ENCODE assay signal across 14 cellular contexts in the genomic region with DNA sequence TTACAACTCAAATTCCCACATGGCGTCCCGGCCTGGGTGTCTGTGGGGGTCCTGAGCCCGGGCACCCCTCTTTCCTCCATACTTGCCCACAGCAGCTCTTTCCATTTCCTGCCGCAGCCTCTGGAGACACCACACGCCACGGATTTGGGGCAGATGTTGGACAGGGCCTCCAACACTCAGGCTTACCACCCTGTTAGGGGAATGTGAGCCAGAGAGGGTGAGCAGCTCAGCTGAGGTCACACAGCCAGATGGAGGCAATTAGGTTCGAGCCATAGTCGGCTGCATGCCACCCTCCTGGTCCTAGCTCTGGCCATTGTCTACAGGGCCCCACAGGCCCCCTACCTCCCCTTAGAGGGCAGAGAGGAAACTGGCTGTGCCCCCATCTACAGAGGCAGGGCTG.
DNase-seq lines count a peak whose midpoint lies in the region; ATAC-seq and TF ChIP-seq lines count a peak whose summit lies in the region.
"Had no signal": no experiment of that assay in that cellular context is flagged by ENCODE, and none has a peak within 500 bp of the region (broad histone marks: within the 10 kb centered on the region; RNA-seq: fewer than 3 reads in every experiment).

No MANE protein-coding gene starts in this region.

- TF ChIP-seq POLR2A in sigmoid colon (IDR thresholded peaks at IDR 0.05), result no peak

- 89% methylated on average over 8 of the region's 8 CpGs for WGBS in sigmoid colon, 2 donors

- H3K27me3 ChIP-seq in BLaER1 treated with 17β-estradiol and CSF1 and Interleukin-3, amounts not matched to agents 10 nM and 100 nM, result no peaks in the 10 kb centered on the region
- H3K27me3 ChIP-seq in WERI-Rb-1 (ENCODE audit: insufficient read depth, low read depth, severe bottlenecking), result no peaks in the 10 kb centered on the region
- H3K27me3 ChIP-seq in sigmoid colon, result no peaks in the 10 kb centered on the region
- no peaks in the 10 kb centered on the region for H3K27me3 ChIP-seq in colonic mucosa
- H3K27me3 ChIP-seq: SJSA1 had no signal

- no peak for ATAC-seq in GM19395 (IDR thresholded peaks at IDR 0.05; ENCODE audit: unreplicated experiment)
- ATAC-seq: natural killer cell had no signal

- H3K4me3 ChIP-seq in BLaER1 treated with 17β-estradiol and CSF1 and Interleukin-3, amounts not matched to agents 10 nM and 100 nM, result no peak overlapping the region
- H3K4me3 ChIP-seq in WERI-Rb-1 (ENCODE audit: low read depth, low read length) (no peak overlapping the region), sigmoid colon (no peak overlapping the region), colonic mucosa (no peak overlapping the region)
- H3K4me3 ChIP-seq: SJSA1 had no signal

- no peaks in the 10 kb centered on the region for H3K9me3 ChIP-seq in BLaER1 treated with 17β-estradiol and CSF1 and Interleukin-3, amounts not matched to agents 10 nM and 100 nM (replicated peaks in 1 of 11)
- H3K9me3 ChIP-seq in WERI-Rb-1 (ENCODE audit: severe bottlenecking) (no peaks in the 10 kb centered on the region), sigmoid colon (no peaks in the 10 kb centered on the region), colonic mucosa (no peaks in the 10 kb centered on the region)
- H3K9me3 ChIP-seq: SJSA1 had no signal

- no peak for TF ChIP-seq CTCF in WERI-Rb-1 (IDR thresholded peaks at IDR 0.05; ENCODE audit: low read depth, low read length)
- TF ChIP-seq CTCF in sigmoid colon (IDR thresholded peaks at IDR 0.05), result no peak
- TF ChIP-seq CTCF in colonic mucosa (IDR thresholded peaks at IDR 0.05), result no peak

- H3K36me3 ChIP-seq in BLaER1 treated with 17β-estradiol and CSF1 and Interleukin-3, amounts not matched to agents 10 nM and 100 nM, result peaks cover 0 to 96% (median 6%) of the 10 kb centered on the region in 11 experiments; a peak in 16 of 22 replicates
- H3K36me3 ChIP-seq in WERI-Rb-1 (no peaks in the 10 kb centered on the region; the same call in 1 of the 2 replicates), sigmoid colon (peaks cover 0 to 4% (median 2%) of the 10 kb centered on the region in 4 donors), colonic mucosa (no peaks in the 10 kb centered on the region)

- peaks cover 0 to 100% (median 96%) of the 10 kb centered on the region in 11 experiments; a peak in 20 of 22 replicates for H4K20me1 ChIP-seq in BLaER1 treated with 17β-estradiol and CSF1 and Interleukin-3, amounts not matched to agents 10 nM and 100 nM

- H3K4me2 ChIP-seq in BLaER1 treated with 17β-estradiol and CSF1 and Interleukin-3, amounts not matched to agents 10 nM and 100 nM, result peak overlapping the region in 4 of 11 experiments; percentile 6 to 18 (median 8); a peak in 3 of 22 replicates

- H3K4me1 ChIP-seq in BLaER1 treated with 17β-estradiol and CSF1 and Interleukin-3, amounts not matched to agents 10 nM and 100 nM, result peaks cover 16 to 89% (median 63%) of the 10 kb centered on the region in 10 experiments
- H3K4me1 ChIP-seq in sigmoid colon (peaks cover 0 to 76% (median 69%) of the 10 kb centered on the region in 4 donors), colonic mucosa (no peaks in the 10 kb centered on the region)

- no peak for TF ChIP-seq EP300 in sigmoid colon (IDR thresholded peaks at IDR 0.05)

- H3K9ac ChIP-seq in BLaER1 treated with 17β-estradiol and CSF1 and Interleukin-3, amounts not matched to agents 10 nM and 100 nM, result peak overlapping the region in 7 of 11 experiments; percentile 11 to 52 (median 22); a peak in 5 of 22 replicates
- H3K9ac ChIP-seq in colonic mucosa (ENCODE audit: low read depth in 2 of 2, low read length in 2 of 2), result peak overlapping the region in 1 of 2 donors; percentile 43

- intact Hi-C loops in sigmoid colon (cut with DNase I) (loop anchor here (2.0 to 5.0 kb wide), 2 partner anchors 32 to 41 kb away; no protein-coding TSS in a partner anchor), colonic mucosa (cut with DNase I) (no loop called here)

- peak overlapping the region in 5 of 11 experiments; percentile 3 to 38 (median 35); a peak in 7 of 22 replicates for H3K27ac ChIP-seq in BLaER1 treated with 17β-estradiol and CSF1 and Interleukin-3, amounts not matched to agents 10 nM and 100 nM
- H3K27ac ChIP-seq in WERI-Rb-1, result peak overlapping the region; percentile 84
- H3K27ac ChIP-seq in sigmoid colon, result peak overlapping the region; percentile 59 to 92 (median 85)
- no peak overlapping the region for H3K27ac ChIP-seq in colonic mucosa
- H3K27ac ChIP-seq: SJSA1 had no signal

- DNase-seq in WERI-Rb-1 (no peak), fibroblast of gingiva (ENCODE audit: low read depth) (peak; percentile 44), sigmoid colon (no peak), colonic mucosa (no peak), NCI-H1105 treated with DMSO at 0.1 percent for 48 hours (lab: John Stamatoyannopoulos, UW) (no peak), Ammon's horn (ENCODE audit: low spot score) (no peak)
- DNase-seq: activated CD4-positive, alpha-beta T cell treated with anti-CD3 and anti-CD28 coated beads, Interleukin-2, amount 50 U/mL, for 48 hours; DND-41; natural killer cell; NCI-H1092; T1000 had no signal
